Comparison of ENCODE assay signal across 26 cellular contexts in genomic region chr3:195263193-195263924, GRCh38. TPM values are rescaled to one million over a fixed set of nuclear protein-coding genes. Genes with fewer than 3 reads are reported as not detected.
DNase-seq lines count a peak whose midpoint lies in the region; ATAC-seq and TF ChIP-seq lines count a peak whose summit lies in the region.
"Had no signal": no experiment of that assay in that cellular context is flagged by ENCODE, and none has a peak within 500 bp of the region (broad histone marks: within the 10 kb centered on the region; RNA-seq: fewer than 3 reads in every experiment).

No MANE protein-coding gene starts in this region.

- peak; percentile 56 for DNase-seq in activated CD4-positive, alpha-beta T cell treated with anti-CD3 and anti-CD28 coated beads, Interleukin-2, amount 10 ng/mL, durations not matched to agents 24 days and 14 days
- DNase-seq in activated CD4-positive, alpha-beta T cell treated with anti-CD3 and anti-CD28 coated beads, Interleukin-2, amount 50 U/mL, for 4 hours = no peak
- peak; percentile 29 for DNase-seq in NOMO-1 treated with DMSO at 0.1 percent for 48 hours (lab: John Stamatoyannopoulos, UW; ENCODE audit: unreplicated experiment)
- DNase-seq in epithelial cell of esophagus (ENCODE audit: low read depth) = peak; percentile 37
- DNase-seq in upper lobe of left lung = no peak
- DNase-seq in amygdala (lab: John Stamatoyannopoulos, UW) = no peak
- DNase-seq in sciatic nerve (ENCODE audit: low spot score) = no peak
- DNase-seq: activated CD4-positive, CD25-positive, alpha-beta regulatory T cell treated with anti-CD3 and anti-CD28 coated beads, Interleukin-2, amount 50 U/mL, for 72 hours; activated effector memory CD4-positive, alpha-beta T cell treated with Interleukin-2 at 50 U/mL for 16 hours; CD4-positive, alpha-beta memory T cell; DMS53; endodermal cell; mucosa of descending colon; NCI-H1092; NCI-H2081; NCI-H510A; SHP77; T-helper 9 cell; testis had no signal

- peaks cover 21 to 43% (median 35%) of the 10 kb centered on the region in 4 donors for H3K4me1 ChIP-seq in upper lobe of left lung

- peaks cover 0 to 4% (median 0%) of the 10 kb centered on the region in 4 donors for H3K36me3 ChIP-seq in upper lobe of left lung
- H3K36me3 ChIP-seq: neural progenitor cell had no signal

- H3K36me3 Mint-ChIP-seq in activated CD4-positive, alpha-beta T cell treated with anti-CD3 and anti-CD28 coated beads, Interleukin-2, amount 10 ng/mL, durations not matched to agents 24 days and 14 days (ENCODE audit: low read depth) = peaks cover 10% of the 10 kb centered on the region
- H3K36me3 Mint-ChIP-seq: IgD-negative memory B cell had no signal

- intact Hi-C loops in activated CD4-positive, alpha-beta T cell treated with anti-CD3 and anti-CD28 coated beads, Interleukin-2, amount 10 ng/mL, durations not matched to agents 24 days and 14 days (cut with micrococcal nuclease) = loop anchor here (5.0 kb wide), 1 partner anchor 116 kb away; no protein-coding TSS in a partner anchor
- intact Hi-C loops in sciatic nerve (cut with DNase I) = no loop called here

- H3K4me3 Mint-ChIP-seq in activated CD4-positive, alpha-beta T cell treated with anti-CD3 and anti-CD28 coated beads, Interleukin-2, amount 10 ng/mL, durations not matched to agents 24 days and 14 days = no peak overlapping the region
- H3K4me3 Mint-ChIP-seq: endodermal cell, neural progenitor cell had no signal

- TF ChIP-seq EP300 in upper lobe of left lung (IDR thresholded peaks at IDR 0.05) = no peak

- no peak for ATAC-seq in upper lobe of left lung (ENCODE audit: low FRiP score in 2 of 2)
- no peak for ATAC-seq in HG03095 (IDR thresholded peaks at IDR 0.05; ENCODE audit: unreplicated experiment)
- ATAC-seq in sciatic nerve = no peak
- ATAC-seq: A549, left colon, mucosa of descending colon had no signal

- 60 to 75% methylated on average over 11 of the region's 11 CpGs for WGBS in upper lobe of left lung, 2 donors

- TF ChIP-seq CTCF in epithelial cell of esophagus (IDR thresholded peaks at IDR 0.05; ENCODE audit: insufficient read depth, low read depth, low read length, missing control alignments) (no peak), upper lobe of left lung (IDR thresholded peaks at IDR 0.05) (no peak)

- no peaks in the 10 kb centered on the region for H3K9me3 Mint-ChIP-seq in activated CD4-positive, alpha-beta T cell treated with anti-CD3 and anti-CD28 coated beads, Interleukin-2, amount 10 ng/mL, durations not matched to agents 24 days and 14 days
- H3K9me3 Mint-ChIP-seq: CD4-positive, alpha-beta memory T cell; endodermal cell; IgD-negative memory B cell; neural progenitor cell had no signal

- no peaks in the 10 kb centered on the region for H3K27me3 Mint-ChIP-seq in activated CD4-positive, alpha-beta T cell treated with anti-CD3 and anti-CD28 coated beads, Interleukin-2, amount 10 ng/mL, durations not matched to agents 24 days and 14 days
- H3K27me3 Mint-ChIP-seq: CD4-positive, alpha-beta memory T cell; IgD-negative memory B cell had no signal

- TF ChIP-seq POLR2A in upper lobe of left lung (IDR thresholded peaks at IDR 0.05) = no peak

- H3K9me3 ChIP-seq in upper lobe of left lung = no peaks in the 10 kb centered on the region
- H3K9me3 ChIP-seq: A549, HAP-1, mucosa of descending colon, testis had no signal

- H3K4me1 Mint-ChIP-seq in activated CD4-positive, alpha-beta T cell treated with anti-CD3 and anti-CD28 coated beads, Interleukin-2, amount 10 ng/mL, durations not matched to agents 24 days and 14 days = peaks cover 19% of the 10 kb centered on the region

- no peaks in the 10 kb centered on the region for H3K27me3 ChIP-seq in upper lobe of left lung
- H3K27me3 ChIP-seq: neural progenitor cell, testis had no signal

- H3K27ac Mint-ChIP-seq in activated CD4-positive, alpha-beta T cell treated with anti-CD3 and anti-CD28 coated beads, Interleukin-2, amount 10 ng/mL, durations not matched to agents 24 days and 14 days = no peak overlapping the region
- H3K27ac Mint-ChIP-seq: endodermal cell, neural progenitor cell had no signal

- H3K4me3 ChIP-seq in epithelial cell of esophagus (ENCODE audit: low read length) = no peak overlapping the region
- H3K4me3 ChIP-seq in upper lobe of left lung = no peak overlapping the region
- H3K4me3 ChIP-seq: A549, HAP-1, mucosa of descending colon, neural progenitor cell, testis had no signal

- peak overlapping the region in 3 of 4 donors; percentile 28 to 58 (median 30) for H3K27ac ChIP-seq in upper lobe of left lung
- H3K27ac ChIP-seq: A549, HL-60, neural progenitor cell, testis had no signal

RNA-seq across cellular contexts. Expression of gene XXYLT1, which starts 7.6 kb away (rescaled TPM):
- 14.5 and 17.4 TPM in 2 replicates for total RNA-seq in activated CD4-positive, alpha-beta T cell treated with anti-CD3 and anti-CD28 coated beads, Interleukin-2, amount 10 ng/mL, durations not matched to agents 24 days and 14 days
- total RNA-seq in upper lobe of left lung (1 to 10 TPM; 6.3 to 9.6 (median 8.6) TPM), sciatic nerve (11.0 TPM)

Comparison
In these comparisons a context has a peak if more than half of its experiments do, and no peak if none do; other contexts are left out.
1. DNase-seq: peak in activated CD4-positive, alpha-beta T cell treated with anti-CD3 and anti-CD28 coated beads, Interleukin-2, amount 10 ng/mL, durations not matched to agents 24 days and 14 days (single experiment), NOMO-1 treated with DMSO at 0.1 percent for 48 hours (single experiment) and epithelial cell of esophagus (single experiment); none in activated CD4-positive, alpha-beta T cell treated with anti-CD3 and anti-CD28 coated beads, Interleukin-2, amount 50 U/mL, for 4 hours (0 of 2), upper lobe of left lung (0 of 2), amygdala (0 of 56) and sciatic nerve (single experiment).